In the genomic region with DNA sequence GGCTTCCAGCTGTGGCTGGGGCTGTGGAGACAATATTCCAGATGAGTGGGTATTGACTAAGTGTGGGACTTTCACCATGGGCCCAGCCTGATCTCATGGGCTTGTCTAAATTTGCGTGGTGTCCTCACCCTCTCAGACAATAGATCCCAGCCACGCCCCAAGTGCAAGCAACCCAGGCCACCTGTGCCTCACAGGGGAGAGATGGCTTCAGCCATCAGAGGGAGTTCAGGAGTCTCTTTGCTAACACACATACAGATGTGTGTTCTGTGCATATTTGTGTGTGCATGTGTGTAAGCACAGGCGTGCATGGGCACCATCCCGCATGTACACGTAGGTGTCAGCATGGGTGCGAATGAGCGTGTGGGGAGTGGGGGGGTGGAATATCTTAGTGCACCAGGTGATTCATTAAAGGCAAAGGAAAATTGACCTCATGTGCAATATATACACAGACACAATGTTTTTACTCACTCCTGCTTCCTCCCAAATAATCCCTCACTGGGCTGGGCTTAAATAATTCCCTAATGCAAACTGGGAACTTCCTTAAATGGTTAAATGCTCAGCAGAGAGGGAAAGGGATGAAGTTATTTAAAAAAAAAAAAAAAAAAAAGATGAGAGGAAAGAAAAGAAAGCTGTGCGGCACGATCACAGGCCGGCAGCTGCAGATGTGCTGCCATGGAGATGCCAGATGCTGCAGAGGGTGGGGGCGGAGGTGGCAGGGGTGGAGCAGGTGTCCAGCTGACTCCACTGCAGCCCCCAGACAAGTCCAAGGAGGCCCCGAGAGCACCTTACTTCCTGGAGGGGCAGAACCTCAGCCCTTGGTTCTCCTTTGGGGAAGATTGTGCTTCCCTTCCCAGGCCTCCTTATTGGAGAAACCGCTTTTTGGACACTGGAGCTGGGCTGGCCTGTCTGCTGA, we compare ENCODE assay signal across 17 cellular contexts. TPM values are rescaled to one million over a fixed set of nuclear protein-coding genes. Genes with fewer than 3 reads are reported as not detected.
DNase-seq lines count a peak whose midpoint lies in the region; ATAC-seq and TF ChIP-seq lines count a peak whose summit lies in the region.
"Had no signal": no experiment of that assay in that cellular context is flagged by ENCODE, and none has a peak within 500 bp of the region (broad histone marks: within the 10 kb centered on the region; RNA-seq: fewer than 3 reads in every experiment).

No MANE protein-coding gene starts in this region.

- no peaks in the 10 kb centered on the region for H3K27me3 ChIP-seq in RWPE2 (ENCODE audit: insufficient read depth, poor library complexity, severe bottlenecking)
- no peaks in the 10 kb centered on the region for H3K27me3 ChIP-seq in layer of hippocampus (ENCODE audit: control insufficient read depth, insufficient read depth, low read length)
- no peaks in the 10 kb centered on the region for H3K27me3 ChIP-seq in transverse colon

- in situ Hi-C loops in transverse colon (cut with MboI; ENCODE audit: low pct_ligation_motif_present in 1 of 4, low pct_unique_long_range_greater_than_20kb in 1 of 4, low sequenced_read_pairs in 3 of 4) = no loop called here

- ATAC-seq in RWPE2 (ENCODE audit: low read depth) (peak; percentile 48), HG03196 (IDR thresholded peaks at IDR 0.05; ENCODE audit: unreplicated experiment) (no peak)
- ATAC-seq: stimulated activated effector memory CD8-positive, alpha-beta T cell treated with anti-CD3 and anti-CD28 coated beads, Interleukin-12 subunit alpha, Interleukin-12 subunit beta, amount 100 ng/mL, for 72 hours; WTC11 had no signal

- H3K36me3 ChIP-seq in RWPE2 (ENCODE audit: low read depth) (no peaks in the 10 kb centered on the region), transverse colon (no peaks in the 10 kb centered on the region)
- H3K36me3 ChIP-seq: HAP-1 had no signal

- H3K4me3 ChIP-seq in RWPE2 (ENCODE audit: severe bottlenecking) (no peak overlapping the region), transverse colon (no peak overlapping the region)
- H3K4me3 ChIP-seq: HAP-1 had no signal

- intact Hi-C loops in transverse colon (cut with DNase I; ENCODE audit: low total_unique reads) = no loop called here

- 32 to 57% methylated on average over 3 to 13 of the region's 13 CpGs for WGBS in transverse colon (ENCODE audit: low coverage in 1 of 2), 2 donors

- TF ChIP-seq CTCF in RWPE2 (IDR thresholded peaks at IDR 0.05; ENCODE audit: poor library complexity, severe bottlenecking) (no peak), transverse colon (IDR thresholded peaks at IDR 0.05) (no peak)

- H3K27ac ChIP-seq in RWPE2 (ENCODE audit: poor library complexity, severe bottlenecking) (peak overlapping the region; percentile 27), layer of hippocampus (ENCODE audit: low read depth, low read length) (peak overlapping the region; percentile 30), transverse colon (peak overlapping the region; percentile 3 to 73 (median 41))

- no peak for TF ChIP-seq POLR2A in transverse colon (IDR thresholded peaks at IDR 0.05)

- H3K9me3 ChIP-seq in RWPE2 (ENCODE audit: severe bottlenecking) (no peaks in the 10 kb centered on the region), transverse colon (no peaks in the 10 kb centered on the region)
- H3K9me3 ChIP-seq: HAP-1 had no signal

- DNase-seq in NCI-H748 (lab: John Stamatoyannopoulos, UW; ENCODE audit: unreplicated experiment) (peak; percentile 51), NCI-H748 treated with DMSO at 0.1 percent for 48 hours (lab: John Stamatoyannopoulos, UW) (no peak), RWPE2 (ENCODE audit: low spot score) (no peak), transverse colon (peak; percentile 46), AML-193 (lab: John Stamatoyannopoulos, UW) (no peak), superior temporal gyrus (ENCODE audit: extremely low spot score) (no peak)
- DNase-seq: ACHN; activated naive CD4-positive, alpha-beta T cell treated with Interleukin-2 at 50 U/mL for 16 hours; CD4-positive, alpha-beta T cell; MM.1S; NCI-H226; SW 1271 had no signal

- no peak for TF ChIP-seq EP300 in transverse colon (IDR thresholded peaks at IDR 0.05; ENCODE audit: low read depth)

- H3K4me1 ChIP-seq in RWPE2 (ENCODE audit: insufficient read depth, poor library complexity, severe bottlenecking) (peaks cover 26% of the 10 kb centered on the region), transverse colon (peaks cover 0 to 7% (median 3%) of the 10 kb centered on the region in 4 donors)

RNA-seq across cellular contexts. Expression of gene CDC42EP4, which starts 24.0 kb away (rescaled TPM):
- 10 to 100 TPM; 54.9 to 75.6 (median 69.6) TPM for total RNA-seq in transverse colon

Comparison
In these comparisons a context has a peak if more than half of its experiments do, and no peak if none do; other contexts are left out.
1. DNase-seq: peak in NCI-H748 (single experiment) and transverse colon (single experiment); none in NCI-H748 treated with DMSO at 0.1 percent for 48 hours (single experiment), RWPE2 (single experiment), AML-193 (0 of 2) and superior temporal gyrus (single experiment).
2. Peak in every context shown above with its lines, with median percentiles within 50 percentile points of each other: H3K27ac ChIP-seq.